In genomic region chr15:36601497-36601932, GRCh38 we compare ENCODE assay signal across 8 cellular contexts. TPM values are rescaled to one million over a fixed set of nuclear protein-coding genes. Genes with fewer than 3 reads are reported as not detected.
DNase-seq lines count a peak whose midpoint lies in the region; ATAC-seq and TF ChIP-seq lines count a peak whose summit lies in the region.

No MANE protein-coding gene starts in this region.

- no peaks in the 10 kb centered on the region for H3K79me2 ChIP-seq in trophoblast cell (ENCODE audit: control insufficient read depth, insufficient read depth, low read length, poor library complexity)

- H3K27me3 Mint-ChIP-seq in endodermal cell (ENCODE audit: insufficient read depth) = no peaks in the 10 kb centered on the region

- H3K36me3 ChIP-seq in endodermal cell (ENCODE audit: control insufficient read depth, insufficient read depth, low read length) (no peaks in the 10 kb centered on the region), trophoblast cell (ENCODE audit: control insufficient read depth in 1 of 2, insufficient read depth in 2 of 2, low read length in 2 of 2) (no peaks in the 10 kb centered on the region)

- H3K9me3 Mint-ChIP-seq in endodermal cell = no peaks in the 10 kb centered on the region

- no peak overlapping the region for H3K14ac ChIP-seq in trophoblast cell (ENCODE audit: low read length)

- H2AFZ ChIP-seq in trophoblast cell (ENCODE audit: insufficient read depth, low read length, poor library complexity) = no peak overlapping the region

- H3K27ac ChIP-seq in endodermal cell (ENCODE audit: low read depth, low read length) = peak overlapping the region; percentile 94
- H3K27ac ChIP-seq in trophoblast cell (ENCODE audit: low read depth, low read length) = peak overlapping the region; percentile 20
- H3K27ac ChIP-seq in substantia nigra (ENCODE audit: low read depth, low read length, poor library complexity, severe bottlenecking) = no peak overlapping the region

- no peak overlapping the region for H3K27ac Mint-ChIP-seq in endodermal cell

- H3K9ac ChIP-seq in endodermal cell (ENCODE audit: extremely low read depth, low read length, poor library complexity, severe bottlenecking) (no peak overlapping the region), trophoblast cell (ENCODE audit: low read length) (no peak overlapping the region)

- no peak overlapping the region for H3K4me3 Mint-ChIP-seq in endodermal cell

- no peak overlapping the region for H3K18ac ChIP-seq in trophoblast cell (ENCODE audit: low read length)

- no peak overlapping the region for H2BK5ac ChIP-seq in trophoblast cell (ENCODE audit: low read depth, low read length, poor library complexity)

- H3K4me2 ChIP-seq in trophoblast cell (ENCODE audit: low read length) = no peak overlapping the region

- H3K23ac ChIP-seq in trophoblast cell (ENCODE audit: low read length) = no peak overlapping the region

- H3K4me1 ChIP-seq in endodermal cell (ENCODE audit: control insufficient read depth, insufficient read depth, low read length) = no peaks in the 10 kb centered on the region
- H3K4me1 ChIP-seq in trophoblast cell (ENCODE audit: control insufficient read depth in 1 of 2, insufficient read depth in 2 of 2, low read length in 2 of 2) = peaks cover 0 to 4% of the 10 kb centered on the region in 2 experiments

- H4K12ac ChIP-seq in trophoblast cell (ENCODE audit: low read depth, low read length) = no peak overlapping the region

- H3K4ac ChIP-seq in trophoblast cell (ENCODE audit: low read depth, low read length) = no peak overlapping the region

- H3K27me3 ChIP-seq in endodermal cell (ENCODE audit: control insufficient read depth, insufficient read depth, low read length, poor library complexity, severe bottlenecking) = no peaks in the 10 kb centered on the region
- H3K27me3 ChIP-seq in trophoblast cell (ENCODE audit: insufficient read depth, low read length) = no peaks in the 10 kb centered on the region

- H3K9me3 ChIP-seq in endodermal cell (ENCODE audit: control insufficient read depth, low read length) = no peaks in the 10 kb centered on the region
- H3K9me3 ChIP-seq in trophoblast cell (ENCODE audit: insufficient read depth, low read depth, low read length) = no peaks in the 10 kb centered on the region

- no peak overlapping the region for H2BK120ac ChIP-seq in trophoblast cell (ENCODE audit: insufficient read depth, low read length, poor library complexity)

- H2BK12ac ChIP-seq in trophoblast cell (ENCODE audit: low read length) = no peak overlapping the region

- ATAC-seq in HG02981 (IDR thresholded peaks at IDR 0.05; ENCODE audit: unreplicated experiment) (peak; percentile 61), HG03095 (IDR thresholded peaks at IDR 0.05; ENCODE audit: unreplicated experiment) (no peak)

- DNase-seq in ELR (ENCODE audit: low read depth) = peak; percentile 81
- DNase-seq in endodermal cell = no peak
- no peak for DNase-seq in trophoblast cell
- no peak for DNase-seq in NCI-H2029 treated with DMSO at 0.1 percent for 48 hours (lab: John Stamatoyannopoulos, UW)
- no peak for DNase-seq in pons (ENCODE audit: low spot score)
- DNase-seq in substantia nigra (lab: John Stamatoyannopoulos, UW) = no peak

- H3K4me3 ChIP-seq in endodermal cell (ENCODE audit: low read length) (no peak overlapping the region), trophoblast cell (ENCODE audit: low read depth, low read length) (no peak overlapping the region)

- peaks cover 4% of the 10 kb centered on the region for H3K4me1 Mint-ChIP-seq in endodermal cell

- H3K79me1 ChIP-seq in trophoblast cell (ENCODE audit: low read length) = no peaks in the 10 kb centered on the region

- TF ChIP-seq CTCF in endodermal cell (conservative IDR thresholded peaks at IDR 0.05) = no peak

- H2AK5ac ChIP-seq in trophoblast cell (ENCODE audit: low read length) = no peak overlapping the region

- no peaks in the 10 kb centered on the region for H3K36me3 Mint-ChIP-seq in endodermal cell (ENCODE audit: low read depth)

- WGBS in endodermal cell (ENCODE audit: insufficient coverage in 1 of 2, insufficient read length in 1 of 2), 2 experiments = 88 to 96% methylated on average over 4 of the region's 4 CpGs
- no CpG with 5 or more reads among the region's 4 CpGs for WGBS in trophoblast cell (ENCODE audit: extremely low coverage, insufficient coverage, insufficient read length)

- no peak overlapping the region for H4K8ac ChIP-seq in trophoblast cell (ENCODE audit: low read depth, low read length)

- no peak overlapping the region for H4K91ac ChIP-seq in trophoblast cell (ENCODE audit: low read depth, low read length)

RNA-seq across cellular contexts. Expression of gene CDIN1, which starts 22.1 kb away (rescaled TPM):
- 10 to 100 TPM; 10.8 to 19.7 TPM for total RNA-seq in endodermal cell
- 15.0 TPM for polyA plus RNA-seq in endodermal cell (2013, experiment 1 of 2)
- polyA plus RNA-seq in endodermal cell (2013, experiment 2 of 2) = 14.5 TPM
- 13.6 and 14.9 TPM in 2 replicates for polyA plus RNA-seq in trophoblast cell (2013)
